9 cellular contexts compared by ENCODE assay signal in the genomic region with DNA sequence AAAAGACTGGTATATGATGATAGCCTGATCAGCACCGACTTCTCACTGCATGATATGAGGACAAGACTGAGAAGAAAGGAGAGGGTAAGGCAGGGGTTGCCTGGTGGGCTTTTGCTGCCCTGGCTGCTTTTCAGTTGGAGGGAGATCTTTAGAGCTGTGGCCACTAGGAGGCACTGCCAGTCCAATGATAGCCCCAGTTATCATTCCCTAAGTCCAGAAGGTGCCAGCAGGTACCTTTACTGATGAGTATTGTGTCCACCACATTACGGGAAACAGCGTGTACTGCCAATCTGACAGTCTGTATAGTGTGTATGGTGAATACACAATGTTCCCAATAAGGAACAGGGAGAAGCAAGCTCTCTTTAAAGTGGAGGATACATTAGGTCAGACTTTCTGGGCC. TPM values are rescaled to one million over a fixed set of nuclear protein-coding genes. Genes with fewer than 3 reads are reported as not detected.
A peak's percentile ranks its signal among the peaks of the same experiment; 100 is the strongest.
DNase-seq lines count a peak whose midpoint lies in the region; ATAC-seq and TF ChIP-seq lines count a peak whose summit lies in the region.
"Had no signal": no experiment of that assay in that cellular context is flagged by ENCODE, and none has a peak within 500 bp of the region (broad histone marks: within the 10 kb centered on the region; RNA-seq: fewer than 3 reads in every experiment).

No MANE protein-coding gene starts in this region.

- DNase-seq in SKM-1 treated with dmso at 0.1 percent for 144 hours (lab: John Stamatoyannopoulos, UW; ENCODE audit: unreplicated experiment) (peak; percentile 1), SKM-1 (lab: John Stamatoyannopoulos, UW; ENCODE audit: unreplicated experiment) (no peak), HT1080 (ENCODE audit: low read depth) (peak; percentile 38), RPMI8226 (peak; percentile 4), glutamatergic neuron (peak; percentile 72), type B pancreatic cell (ENCODE audit: extremely low spot score, unreplicated experiment) (no peak), kidney glomerular epithelial cell (lab: John Stamatoyannopoulos, UW) (no peak)

- no peak overlapping the region for H3K4me3 Mint-ChIP-seq in glutamatergic neuron (ENCODE audit: unreplicated experiment)
- H3K4me3 Mint-ChIP-seq in type B pancreatic cell = peak overlapping the region; percentile 3

- H3K4me1 Mint-ChIP-seq in glutamatergic neuron (ENCODE audit: low read depth, unreplicated experiment) (peaks cover 8% of the 10 kb centered on the region), type B pancreatic cell (ENCODE audit: unreplicated experiment) (no peaks in the 10 kb centered on the region)

- TF ChIP-seq CTCF in glutamatergic neuron (IDR thresholded peaks at IDR 0.05; ENCODE audit: partially characterized antibody, unreplicated experiment) = peak; percentile 76
- TF ChIP-seq CTCF in type B pancreatic cell (conservative IDR thresholded peaks at IDR 0.05) = peak; percentile 74

- H3K27ac Mint-ChIP-seq in glutamatergic neuron (ENCODE audit: unreplicated experiment) (no peak overlapping the region), type B pancreatic cell (no peak overlapping the region)

- H3K36me3 Mint-ChIP-seq in glutamatergic neuron (ENCODE audit: unreplicated experiment) (peaks cover 14% of the 10 kb centered on the region), type B pancreatic cell (no peaks in the 10 kb centered on the region)

- peaks cover 5% of the 10 kb centered on the region for H3K27me3 Mint-ChIP-seq in glutamatergic neuron (ENCODE audit: unreplicated experiment)
- peaks cover 63% of the 10 kb centered on the region for H3K27me3 Mint-ChIP-seq in type B pancreatic cell

- no peak for ATAC-seq in HG03469 (IDR thresholded peaks at IDR 0.05; ENCODE audit: unreplicated experiment)

- peaks cover 15% of the 10 kb centered on the region for H3K9me3 Mint-ChIP-seq in glutamatergic neuron (ENCODE audit: unreplicated experiment)
- H3K9me3 Mint-ChIP-seq in type B pancreatic cell = peaks cover 9% of the 10 kb centered on the region

RNA-seq across cellular contexts. Expression of gene CCDC175, which starts 55.8 kb away (rescaled TPM):
- not detected in 2 replicates for total RNA-seq in HT1080 (2014; rRNA removed; shearing (Covaris generic))
- polyA plus RNA-seq in HT1080 (2015; cell fraction: cytosol; rRNA removed) = not detected in 2 replicates
- not detected in 2 replicates for polyA plus RNA-seq in HT1080 (2015; cell fraction: nucleus; rRNA removed)
- total RNA-seq in glutamatergic neuron (ENCODE audit: unreplicated experiment) = not detected
- 0.39 TPM in 1 of 2 replicates, not detected in the other for total RNA-seq in type B pancreatic cell (ENCODE audit: low replicate concordance)
- total RNA-seq: pulmonary artery endothelial cell had no signal

Comparison
In these comparisons a context has a peak if more than half of its experiments do, and no peak if none do; other contexts are left out.
1. DNase-seq: peak in SKM-1 treated with dmso at 0.1 percent for 144 hours (single experiment), HT1080 (single experiment), RPMI8226 (single experiment) and glutamatergic neuron (single experiment); none in SKM-1 (single experiment), type B pancreatic cell (single experiment) and kidney glomerular epithelial cell (single experiment).